8 cellular contexts compared by ENCODE assay signal in genomic region chr16:23509441-23509754, GRCh38. TPM values are rescaled to one million over a fixed set of nuclear protein-coding genes. Genes with fewer than 3 reads are reported as not detected.
DNase-seq lines count a peak whose midpoint lies in the region; ATAC-seq and TF ChIP-seq lines count a peak whose summit lies in the region.

No MANE protein-coding gene starts in this region.

- H3K36me3 ChIP-seq in GM06990 (ENCODE audit: control insufficient read depth, insufficient read depth, low read length) (no peaks in the 10 kb centered on the region), SJCRH30 (no peaks in the 10 kb centered on the region), fibroblast of lung (ENCODE audit: control insufficient read depth, insufficient read depth, low read length) (no peaks in the 10 kb centered on the region), rectal smooth muscle tissue (ENCODE audit: control insufficient read depth, insufficient read depth, low read length) (no peaks in the 10 kb centered on the region)

- peaks cover 18% of the 10 kb centered on the region for H3K79me2 ChIP-seq in fibroblast of lung (ENCODE audit: control insufficient read depth, insufficient read depth, low read length)

- H3K27ac ChIP-seq in SJCRH30 (peak overlapping the region; percentile 75; the same call in 1 of the 2 replicates), fibroblast of lung (ENCODE audit: insufficient read depth, low read length) (peak overlapping the region; percentile 2), rectal smooth muscle tissue (ENCODE audit: low read depth, low read length) (no peak overlapping the region)

- no peaks in the 10 kb centered on the region for H3K27me3 ChIP-seq in GM06990 (replicated peaks; ENCODE audit: control insufficient read depth, insufficient read depth, low read length)
- H3K27me3 ChIP-seq in SJCRH30, result no peaks in the 10 kb centered on the region
- H3K27me3 ChIP-seq in fibroblast of lung (ENCODE audit: control insufficient read depth, insufficient read depth, low read length), result no peaks in the 10 kb centered on the region
- H3K27me3 ChIP-seq in rectal smooth muscle tissue (ENCODE audit: control insufficient read depth, insufficient read depth, low read length), result no peaks in the 10 kb centered on the region

- DNase-seq in GM06990 (ENCODE audit: extremely low read depth, insufficient read length) (no peak), SJCRH30 (no peak), fibroblast of lung (ENCODE audit: low read depth in 2 of 2) (no peak), head of caudate nucleus (no peak), occipital lobe (lab: John Stamatoyannopoulos, UW) (no peak)

- no peak overlapping the region for H2AFZ ChIP-seq in fibroblast of lung (ENCODE audit: low read length)

- H3K4me1 ChIP-seq in SJCRH30 (peaks cover 18% of the 10 kb centered on the region), fibroblast of lung (ENCODE audit: control insufficient read depth, extremely low read depth, insufficient read depth, low read length) (peaks cover 8% of the 10 kb centered on the region), rectal smooth muscle tissue (ENCODE audit: control insufficient read depth, insufficient read depth, low read length) (no peaks in the 10 kb centered on the region)

- H3K4me2 ChIP-seq in fibroblast of lung (ENCODE audit: extremely low read depth, insufficient read depth, low read length), result peak overlapping the region; percentile 79

- peaks cover 4% of the 10 kb centered on the region for H4K20me1 ChIP-seq in fibroblast of lung (ENCODE audit: control insufficient read depth, extremely low read depth, insufficient read depth, low read length)

- ATAC-seq in GM19328 (IDR thresholded peaks at IDR 0.05; ENCODE audit: unreplicated experiment), result no peak
- no peak for ATAC-seq in GM19455 (IDR thresholded peaks at IDR 0.05; ENCODE audit: unreplicated experiment)

- H3K9ac ChIP-seq in fibroblast of lung (ENCODE audit: insufficient read depth, low read length) (no peak overlapping the region), rectal smooth muscle tissue (ENCODE audit: low read length) (peak overlapping the region; percentile 25)

- TF ChIP-seq CTCF in GM06990 (IDR thresholded peaks at IDR 0.05; ENCODE audit: insufficient read depth, low read length, poor library complexity, severe bottlenecking) (no peak), fibroblast of lung (conservative IDR thresholded peaks at IDR 0.05 in 1 of 2, IDR thresholded peaks at IDR 0.05 in 1 of 2; ENCODE audit: low read depth in 1 of 2, low read length in 2 of 2) (no peak)

- H3K4me3 ChIP-seq in GM06990 (replicated peaks; ENCODE audit: low read depth, low read length) (peak overlapping the region; percentile 75), SJCRH30 (peak overlapping the region; percentile 95), fibroblast of lung (replicated peaks in 1 of 4; ENCODE audit: control extremely low read depth in 1 of 4, insufficient read depth in 1 of 4, low read depth in 3 of 4, low read length in 4 of 4) (peak overlapping the region; percentile 51 to 79 (median 66)), rectal smooth muscle tissue (ENCODE audit: low read length) (peak overlapping the region; percentile 80)

- H3K9me3 ChIP-seq in SJCRH30 (replicated peaks), result no peaks in the 10 kb centered on the region
- H3K9me3 ChIP-seq in fibroblast of lung (ENCODE audit: control insufficient read depth, insufficient read depth, low read depth, low read length), result no peaks in the 10 kb centered on the region

- intact Hi-C loops in head of caudate nucleus (cut with DNase I), result loop anchor here (10.0 kb wide), 1 partner anchor 45 kb away; the partner anchor contains the start of genes EARS2 and UBFD1

RNA-seq across cellular contexts. Expression of gene GGA2, which starts 0.9 kb away (rescaled TPM):
- 66.7 and 80.4 TPM in 2 replicates for total RNA-seq in SJCRH30 (2014; rRNA removed; shearing (Covaris generic))
- total RNA-seq in fibroblast of lung, result 19.5 and 22.9 TPM in 2 replicates
- 29.6 and 34.7 TPM in 2 replicates for polyA plus RNA-seq in fibroblast of lung
- polyA plus RNA-seq in fibroblast of lung (2012), result 21.7 and 22.0 TPM in 2 replicates
- 18.3 and 44.2 TPM in 2 replicates for polyA minus RNA-seq in fibroblast of lung (ENCODE audit: low replicate concordance)
- total RNA-seq in occipital lobe, result 27.8 TPM

RNA-seq across cellular contexts. Expression of gene EARS2, which starts 47.8 kb away (rescaled TPM):
- 24.1 and 25.9 TPM in 2 replicates for total RNA-seq in SJCRH30 (2014; rRNA removed; shearing (Covaris generic))
- total RNA-seq in fibroblast of lung (28.2 and 40.3 TPM in 2 replicates), occipital lobe (29.3 TPM)
- 27.3 and 31.7 TPM in 2 replicates for polyA plus RNA-seq in fibroblast of lung
- 21.7 and 23.4 TPM in 2 replicates for polyA plus RNA-seq in fibroblast of lung (2012)
- 47.8 and 89.8 TPM in 2 replicates for polyA minus RNA-seq in fibroblast of lung (ENCODE audit: low replicate concordance)

RNA-seq across cellular contexts. Expression of gene UBFD1, which starts 48.1 kb away (rescaled TPM):
- 64.3 and 66.1 TPM in 2 replicates for total RNA-seq in SJCRH30 (2014; rRNA removed; shearing (Covaris generic))
- 68.8 and 101 TPM in 2 replicates for total RNA-seq in fibroblast of lung
- 59.6 and 66.6 TPM in 2 replicates for polyA plus RNA-seq in fibroblast of lung
- polyA plus RNA-seq in fibroblast of lung (2012), result 38.4 and 43.3 TPM in 2 replicates
- polyA minus RNA-seq in fibroblast of lung (ENCODE audit: low replicate concordance), result 53.4 and 64.7 TPM in 2 replicates
- 62.2 TPM for total RNA-seq in occipital lobe

RNA-seq across cellular contexts. Expression of gene COG7, which starts 56.4 kb away (rescaled TPM):
- 12.3 and 12.7 TPM in 2 replicates for total RNA-seq in SJCRH30 (2014; rRNA removed; shearing (Covaris generic))
- total RNA-seq in fibroblast of lung, result 10.8 and 17.5 TPM in 2 replicates
- 20.6 and 20.9 TPM in 2 replicates for polyA plus RNA-seq in fibroblast of lung
- polyA plus RNA-seq in fibroblast of lung (2012), result 13.1 and 14.8 TPM in 2 replicates
- 21.5 and 41.7 TPM in 2 replicates for polyA minus RNA-seq in fibroblast of lung (ENCODE audit: low replicate concordance)
- total RNA-seq in occipital lobe, result 16.7 TPM
